23 cellular contexts compared by ENCODE assay signal in the genomic region with DNA sequence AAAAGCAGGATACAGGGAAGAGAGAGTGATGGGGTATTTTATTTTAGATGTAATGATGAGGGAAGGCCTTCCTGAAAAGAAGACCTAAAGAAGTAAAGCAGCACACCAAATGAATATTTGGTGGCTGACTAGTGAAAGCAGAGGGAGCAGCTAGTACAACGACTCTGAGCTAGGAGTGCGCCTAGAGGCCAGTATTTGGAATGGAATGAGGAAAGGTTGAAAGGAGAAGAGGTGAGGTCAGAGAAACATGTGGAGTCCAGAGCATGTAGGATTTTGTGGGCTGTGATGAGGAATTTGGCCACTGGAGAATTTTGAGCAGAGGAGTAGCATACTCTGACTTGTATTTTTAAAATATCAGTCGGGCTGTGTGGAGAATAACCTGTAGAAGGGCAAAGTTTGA. TPM values are rescaled to one million over a fixed set of nuclear protein-coding genes. Genes with fewer than 3 reads are reported as not detected.
DNase-seq lines count a peak whose midpoint lies in the region; ATAC-seq, FAIRE-seq and TF ChIP-seq lines count a peak whose summit lies in the region.
"Had no signal": no experiment of that assay in that cellular context is flagged by ENCODE, and none has a peak within 500 bp of the region (broad histone marks: within the 10 kb centered on the region; RNA-seq: fewer than 3 reads in every experiment).

No MANE protein-coding gene starts in this region.

- no peaks in the 10 kb centered on the region for H3K79me1 ChIP-seq in mesendoderm (ENCODE audit: low read length)

- no peak overlapping the region for H3K27ac Mint-ChIP-seq in HFFc6
- H3K27ac Mint-ChIP-seq: activated CD8-positive, alpha-beta T cell treated with anti-CD3 and anti-CD28 coated beads, Interleukin-2, amount 10 ng/mL, durations not matched to agents 7 days and 5 days; activated T-cell treated with anti-CD3 and anti-CD28 coated beads, Interleukin-2, amount 50 U/mL, for 24 hours; endodermal cell had no signal

- H3K4me1 ChIP-seq in mesendoderm (ENCODE audit: control insufficient read depth, low read depth, low read length) (no peaks in the 10 kb centered on the region), kidney (ENCODE audit: control insufficient read depth in 1 of 2, insufficient read depth in 1 of 2, low read depth in 1 of 2, low read length in 2 of 2) (no peaks in the 10 kb centered on the region)
- H3K4me1 ChIP-seq: ascending aorta, lower lobe of right lung, uterus had no signal

- intact Hi-C loops in kidney (cut with DNase I): no loop called here

- H3K27me3 Mint-ChIP-seq in HFFc6 (ENCODE audit: insufficient read depth): peaks cover 2% of the 10 kb centered on the region

- DNase-seq in AG09309 (ENCODE audit: low read depth) (no peak), HFFc6 (peak; percentile 39), bronchial epithelial cell (ENCODE audit: low read depth) (peak; percentile 37), mesendoderm (peak; percentile 61), dedifferentiated amniotic fluid mesenchymal stem cell (ENCODE audit: extremely low spot score) (no peak), kidney (no peak), activated T-cell treated with anti-CD3 and anti-CD28 coated beads for 4 hours (no peak)
- DNase-seq: activated CD4-positive, CD25-positive, alpha-beta regulatory T cell; activated CD8-positive, alpha-beta T cell treated with anti-CD3 and anti-CD28 coated beads, Interleukin-2, amount 10 ng/mL, durations not matched to agents 7 days and 5 days; activated naive CD4-positive, alpha-beta T cell treated with anti-CD3 and anti-CD28 coated beads, Interleukin-2, amount 50 U/mL, for 16 hours; activated T-cell treated with anti-CD3 and anti-CD28 coated beads, Interleukin-2, amount 50 U/mL, for 24 hours; endodermal cell; Karpas-422; lower lobe of right lung; NCI-H1105 treated with DMSO at 0.1 percent for 48 hours; NCI-H524; substantia nigra; T-helper 9 cell; uterus had no signal

- H3K4me3 ChIP-seq in AG09309 (ENCODE audit: control insufficient read depth, low read depth, low read length) (no peak overlapping the region), bronchial epithelial cell (ENCODE audit: low read depth, low read length) (no peak overlapping the region), mesendoderm (ENCODE audit: low read length) (no peak overlapping the region), kidney (ENCODE audit: low read length in 2 of 2) (no peak overlapping the region)
- H3K4me3 ChIP-seq: ascending aorta, hepatocyte, lower lobe of right lung, uterus had no signal

- no peak overlapping the region for H3K27ac ChIP-seq in mesendoderm (ENCODE audit: low read depth, low read length)
- H3K27ac ChIP-seq in kidney (ENCODE audit: low read depth in 2 of 2, low read length in 2 of 2): no peak overlapping the region
- H3K27ac ChIP-seq: ascending aorta, hepatocyte, lower lobe of right lung, uterus had no signal

- H3K36me3 ChIP-seq in bronchial epithelial cell (ENCODE audit: control insufficient read depth, insufficient read depth, low read length) (no peaks in the 10 kb centered on the region), mesendoderm (ENCODE audit: control insufficient read depth, insufficient read depth, low read length) (no peaks in the 10 kb centered on the region), kidney (ENCODE audit: control insufficient read depth in 1 of 2, insufficient read depth in 2 of 2, low read length in 2 of 2) (no peaks in the 10 kb centered on the region)
- H3K36me3 ChIP-seq: ascending aorta, lower lobe of right lung, uterus had no signal

- no peak overlapping the region for H3K9ac ChIP-seq in mesendoderm (ENCODE audit: low read length)
- H3K9ac ChIP-seq in kidney (ENCODE audit: low read length in 2 of 2): no peak overlapping the region

- no peak overlapping the region for H4K5ac ChIP-seq in mesendoderm (ENCODE audit: low read length)

- H3K36me3 Mint-ChIP-seq in HFFc6 (ENCODE audit: low read depth): no peaks in the 10 kb centered on the region

- no peak overlapping the region for H3K4me2 ChIP-seq in mesendoderm (ENCODE audit: low read length)
- H3K4me2 ChIP-seq: hepatocyte had no signal

- ATAC-seq in HG03442 (IDR thresholded peaks at IDR 0.05; ENCODE audit: unreplicated experiment): no peak
- ATAC-seq: activated CD8-positive, alpha-beta T cell treated with anti-CD3 and anti-CD28 coated beads, Interleukin-2, amount 10 ng/mL, durations not matched to agents 7 days and 5 days had no signal

- FAIRE-seq in bronchial epithelial cell (lab: Jason Lieb, UNC) (no peak), kidney (lab: Jason Lieb, UNC) (no peak)
- FAIRE-seq: H54 had no signal

- H3K23ac ChIP-seq in mesendoderm (ENCODE audit: low read length): no peak overlapping the region

- H3K18ac ChIP-seq in mesendoderm (ENCODE audit: low read length): no peak overlapping the region

- H3K4me1 Mint-ChIP-seq in HFFc6 (ENCODE audit: low read depth): peaks cover 28% of the 10 kb centered on the region

- no peak overlapping the region for H2AK5ac ChIP-seq in mesendoderm (ENCODE audit: low read length)

- no peak overlapping the region for H3K4ac ChIP-seq in mesendoderm (ENCODE audit: low read depth, low read length)

- H3K79me2 ChIP-seq in mesendoderm (ENCODE audit: control insufficient read depth, insufficient read depth, low read length): no peaks in the 10 kb centered on the region
- H3K79me2 ChIP-seq: hepatocyte had no signal

- H2BK120ac ChIP-seq in mesendoderm (ENCODE audit: low read depth, low read length): no peak overlapping the region

- no peak overlapping the region for H4K8ac ChIP-seq in mesendoderm (ENCODE audit: low read depth, low read length)

- H3K27me3 ChIP-seq in bronchial epithelial cell (ENCODE audit: control insufficient read depth, insufficient read depth, low read length) (no peaks in the 10 kb centered on the region), mesendoderm (ENCODE audit: insufficient read depth, low read length, poor library complexity) (no peaks in the 10 kb centered on the region)
- H3K27me3 ChIP-seq: ascending aorta, hepatocyte, uterus had no signal

- H3K9me3 ChIP-seq in kidney (ENCODE audit: control insufficient read depth in 1 of 2, low read length in 2 of 2): no peaks in the 10 kb centered on the region
- H3K9me3 ChIP-seq: ascending aorta, lower lobe of right lung, uterus had no signal

- no peaks in the 10 kb centered on the region for H3K9me3 Mint-ChIP-seq in HFFc6
- H3K9me3 Mint-ChIP-seq: activated T-cell treated with anti-CD3 and anti-CD28 coated beads, Interleukin-2, amount 50 U/mL, for 24 hours; endodermal cell had no signal

- H3K56ac ChIP-seq in mesendoderm (ENCODE audit: low read length): no peak overlapping the region

- TF ChIP-seq CTCF in AG09309 (IDR thresholded peaks at IDR 0.05; ENCODE audit: control insufficient read depth, insufficient read depth, low read depth, low read length, missing control alignments): peak; percentile 12
- TF ChIP-seq CTCF in HFFc6 (IDR thresholded peaks at IDR 0.05): no peak
- no peak for TF ChIP-seq CTCF in bronchial epithelial cell (IDR thresholded peaks at IDR 0.05; ENCODE audit: insufficient read depth, low read length, severe bottlenecking)
- no peak for TF ChIP-seq CTCF in kidney (IDR thresholded peaks at IDR 0.05; ENCODE audit: borderline replicate concordance, extremely low read depth, insufficient read depth)

- H2BK15ac ChIP-seq in mesendoderm (replicated peaks; ENCODE audit: low read depth): no peak overlapping the region

- WGBS in mesendoderm (ENCODE audit: extremely low coverage, insufficient coverage, low lambda C conversion rate): no CpG with 5 or more reads among the region's 3 CpGs

- H3K4me3 Mint-ChIP-seq in HFFc6: no peak overlapping the region
- H3K4me3 Mint-ChIP-seq: activated CD8-positive, alpha-beta T cell treated with anti-CD3 and anti-CD28 coated beads, Interleukin-2, amount 10 ng/mL, durations not matched to agents 7 days and 5 days; activated T-cell treated with anti-CD3 and anti-CD28 coated beads, Interleukin-2, amount 50 U/mL, for 24 hours; endodermal cell had no signal

- H2BK5ac ChIP-seq in mesendoderm (ENCODE audit: low read length): no peak overlapping the region

RNA-seq across cellular contexts. Expression of a gene that starts 11.8 kb away (rescaled TPM):
- total RNA-seq in HFFc6 (2021; fragmentation: NEBNext Ultra II Directional; extraction: Animal tissue kit (Norgen Biotek cat#: 25700)): 1,000 to 10,000 TPM in 1 of 6 experiments, 100 to 1,000 TPM in 5; 851 to 1,006 (median 921) TPM
- 2,039 and 2,641 TPM in 2 replicates for total RNA-seq in bronchial epithelial cell
- polyA plus RNA-seq in mesendoderm (2013, experiment 1 of 2): 5,152 TPM
- 5,127 TPM for polyA plus RNA-seq in mesendoderm (2013, experiment 2 of 2)
- total RNA-seq in kidney: 786 TPM
- polyA plus RNA-seq in kidney (ENCODE audit: insufficient read depth, low read depth, low replicate concordance): 1,286 TPM

RNA-seq across cellular contexts. Expression of a gene that starts 35.1 kb away (rescaled TPM):
- 10 to 100 TPM; 31.7 to 43.7 (median 34.0) TPM for total RNA-seq in HFFc6 (2021; fragmentation: NEBNext Ultra II Directional; extraction: Animal tissue kit (Norgen Biotek cat#: 25700))
- total RNA-seq in bronchial epithelial cell (21.1 and 42.2 TPM in 2 replicates), kidney (36.5 TPM)
- polyA plus RNA-seq in mesendoderm (2013, experiment 1 of 2): 4.4 TPM
- polyA plus RNA-seq in mesendoderm (2013, experiment 2 of 2): 3.5 TPM
- 3.6 TPM for polyA plus RNA-seq in kidney (ENCODE audit: insufficient read depth, low read depth, low replicate concordance)

Comparison
In these comparisons a context has a peak if more than half of its experiments do, and no peak if none do; other contexts are left out.
1. DNase-seq: peak in HFFc6 (single experiment), bronchial epithelial cell (single experiment) and mesendoderm (single experiment); none in AG09309 (single experiment), dedifferentiated amniotic fluid mesenchymal stem cell (single experiment), kidney (single experiment) and activated T-cell treated with anti-CD3 and anti-CD28 coated beads for 4 hours (single experiment).